1 cellular context compared by ENCODE assay signal in the genomic region with DNA sequence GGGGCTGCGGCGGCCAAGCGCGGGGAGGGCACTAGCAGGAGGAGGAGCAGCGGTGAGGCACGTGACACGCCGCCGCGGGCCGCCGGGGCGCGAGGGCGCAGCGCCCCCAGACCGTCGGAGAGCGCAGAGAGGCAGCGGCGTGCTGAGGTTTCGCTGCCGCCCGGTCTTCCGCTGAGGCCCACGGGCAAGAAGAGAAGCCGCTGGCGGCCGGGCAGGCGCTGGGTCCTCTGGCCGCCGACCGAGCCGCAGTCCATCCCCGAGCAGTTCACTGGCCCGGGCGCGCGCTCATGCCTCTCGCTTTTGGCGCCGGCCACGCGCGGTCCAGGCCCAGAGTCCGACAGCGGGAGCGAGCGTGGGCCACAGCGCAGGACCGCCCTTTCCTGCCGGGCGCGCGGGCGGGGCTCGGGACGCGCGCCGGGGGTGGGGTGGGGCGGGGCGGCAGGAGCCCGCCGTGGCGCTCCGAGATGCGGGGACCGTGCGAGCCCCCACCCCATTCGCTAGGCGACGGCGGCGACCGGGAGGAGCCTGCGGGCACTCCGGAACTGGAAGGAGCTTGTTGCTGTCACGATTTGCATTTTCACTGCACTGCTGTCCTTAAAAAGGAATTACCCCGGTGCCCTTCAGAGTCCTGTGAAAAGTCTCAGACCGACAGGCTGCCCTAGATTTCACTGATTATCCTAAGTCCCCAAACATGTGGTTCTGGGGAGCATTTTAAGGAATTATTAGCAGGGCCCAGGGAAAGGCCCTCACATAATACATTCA.
TF ChIP-seq lines count a peak whose summit lies in the region.

Gene MCUR1, minus strand, starts transcription at position 382 of the 762 bp plus-strand sequence. Its CDS starts 128 bp downstream, at position 254.

TF ChIP-seq in K562, 482 proteins besides CTCF, POLR2A, EP300 and RAD21 (continued from another document and continues in another):
- TF ChIP-seq FOXK2 (conservative IDR thresholded peaks at IDR 0.05 in 1 of 2, IDR thresholded peaks at IDR 0.05 in 1 of 2; ENCODE audit: low read depth in 2 of 2): peak; percentile 76 to 90
- 0 out of 4 replicates have a peak, but pooled peaks of 1 of the 2 experiments have one; percentile 28 for TF ChIP-seq FOXA3 (CRISPR knock-in tag; conservative IDR thresholded peaks at IDR 0.05 in 1 of 2, IDR thresholded peaks at IDR 0.05 in 1 of 2)
- peak; percentile 46 for TF ChIP-seq ZBTB7A (IDR thresholded peaks at IDR 0.05; ENCODE audit: borderline replicate concordance, control insufficient read depth, low read depth, low read length)
- peak; percentile 93 for TF ChIP-seq SMAD4 (CRISPR knock-in tag; conservative IDR thresholded peaks at IDR 0.05)
- no peak for TF ChIP-seq PRMT5 (CRISPR knock-in tag; IDR thresholded peaks at IDR 0.05)
- no peak; the same call in 1 of the 2 replicates for TF ChIP-seq TAF7 (tag; IDR thresholded peaks at IDR 0.05)
- no peak for TF ChIP-seq BRF2 (IDR thresholded peaks at IDR 0.05; ENCODE audit: borderline replicate concordance, insufficient read depth, insufficient read length)
- TF ChIP-seq CXXC5 (CRISPR knock-in tag; IDR thresholded peaks at IDR 0.05): peak; percentile 98
- TF ChIP-seq POLR3G (IDR thresholded peaks at IDR 0.05; ENCODE audit: extremely low read depth, insufficient read length, insufficient replicate concordance): no peak
- no peak for TF ChIP-seq DNMT1 (IDR thresholded peaks at IDR 0.05)
- TF ChIP-seq TEAD1 (CRISPR knock-in tag; IDR thresholded peaks at IDR 0.05): peak; percentile 40 to 69; a peak in 3 of 4 replicates
- TF ChIP-seq FOSL1 (tag; conservative IDR thresholded peaks at IDR 0.05): peak; percentile 44; the same call in 1 of the 2 replicates
- no peak for TF ChIP-seq NR2C1 (IDR thresholded peaks at IDR 0.05)
- no peak for TF ChIP-seq NR2C1 (tag; IDR thresholded peaks at IDR 0.05)
- TF ChIP-seq ZNF583 (CRISPR knock-in tag; IDR thresholded peaks at IDR 0.05): 0 out of 2 replicates have a peak, but pooled peaks have one; percentile 18
- TF ChIP-seq MEF2A (IDR thresholded peaks at IDR 0.05; ENCODE audit: control insufficient read depth, low read depth, low read length): no peak
- no peak; the same call in none of the 2 replicates for TF ChIP-seq SP1 (CRISPR knock-in tag; IDR thresholded peaks at IDR 0.05)
- 0 out of 2 replicates have a peak, but pooled peaks have one; percentile 28 for TF ChIP-seq ZNF830 (CRISPR knock-in tag; IDR thresholded peaks at IDR 0.05)
- peak; percentile 72 for TF ChIP-seq E2F3 (CRISPR knock-in tag; IDR thresholded peaks at IDR 0.05)
- TF ChIP-seq, protein P1, sequence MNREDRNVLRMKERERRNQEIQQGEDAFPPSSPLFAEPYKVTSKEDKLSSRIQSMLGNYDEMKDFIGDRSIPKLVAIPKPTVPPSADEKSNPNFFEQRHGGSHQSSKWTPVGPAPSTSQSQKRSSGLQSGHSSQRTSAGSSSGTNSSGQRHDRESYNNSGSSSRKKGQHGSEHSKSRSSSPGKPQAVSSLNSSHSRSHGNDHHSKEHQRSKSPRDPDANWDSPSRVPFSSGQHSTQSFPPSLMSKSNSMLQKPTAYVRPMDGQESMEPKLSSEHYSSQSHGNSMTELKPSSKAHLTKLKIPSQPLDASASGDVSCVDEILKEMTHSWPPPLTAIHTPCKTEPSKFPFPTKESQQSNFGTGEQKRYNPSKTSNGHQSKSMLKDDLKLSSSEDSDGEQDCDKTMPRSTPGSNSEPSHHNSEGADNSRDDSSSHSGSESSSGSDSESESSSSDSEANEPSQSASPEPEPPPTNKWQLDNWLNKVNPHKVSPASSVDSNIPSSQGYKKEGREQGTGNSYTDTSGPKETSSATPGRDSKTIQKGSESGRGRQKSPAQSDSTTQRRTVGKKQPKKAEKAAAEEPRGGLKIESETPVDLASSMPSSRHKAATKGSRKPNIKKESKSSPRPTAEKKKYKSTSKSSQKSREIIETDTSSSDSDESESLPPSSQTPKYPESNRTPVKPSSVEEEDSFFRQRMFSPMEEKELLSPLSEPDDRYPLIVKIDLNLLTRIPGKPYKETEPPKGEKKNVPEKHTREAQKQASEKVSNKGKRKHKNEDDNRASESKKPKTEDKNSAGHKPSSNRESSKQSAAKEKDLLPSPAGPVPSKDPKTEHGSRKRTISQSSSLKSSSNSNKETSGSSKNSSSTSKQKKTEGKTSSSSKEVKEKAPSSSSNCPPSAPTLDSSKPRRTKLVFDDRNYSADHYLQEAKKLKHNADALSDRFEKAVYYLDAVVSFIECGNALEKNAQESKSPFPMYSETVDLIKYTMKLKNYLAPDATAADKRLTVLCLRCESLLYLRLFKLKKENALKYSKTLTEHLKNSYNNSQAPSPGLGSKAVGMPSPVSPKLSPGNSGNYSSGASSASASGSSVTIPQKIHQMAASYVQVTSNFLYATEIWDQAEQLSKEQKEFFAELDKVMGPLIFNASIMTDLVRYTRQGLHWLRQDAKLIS (CRISPR knock-in tag; IDR thresholded peaks at IDR 0.05): peak; percentile 80; the same call in 1 of the 2 replicates
- peak; percentile 13; the same call in 1 of the 2 replicates for TF ChIP-seq ZBTB43 (CRISPR knock-in tag; IDR thresholded peaks at IDR 0.05)
- peak; percentile 22; the same call in 1 of the 2 replicates for TF ChIP-seq FOXK1 (CRISPR knock-in tag; IDR thresholded peaks at IDR 0.05; ENCODE audit: borderline replicate concordance)
- peak; percentile 88 for TF ChIP-seq RBBP5 (IDR thresholded peaks at IDR 0.05; ENCODE audit: borderline replicate concordance, insufficient read depth, low read length, poor library complexity, severe bottlenecking)
- no peak for TF ChIP-seq ARID2 (IDR thresholded peaks at IDR 0.05)
- TF ChIP-seq SRSF9 (IDR thresholded peaks at IDR 0.05; ENCODE audit: borderline replicate concordance, low read depth, low read length): no peak
- TF ChIP-seq MYC (IDR thresholded peaks at IDR 0.05; ENCODE audit: low read depth, low read length): peak; percentile 93
- no peak for TF ChIP-seq MYC (CRISPR knock-in tag; IDR thresholded peaks at IDR 0.05; ENCODE audit: borderline replicate concordance, low read depth)
- no peak for TF ChIP-seq HNRNPK (IDR thresholded peaks at IDR 0.05; ENCODE audit: low read depth, low read length, poor library complexity, severe bottlenecking)
- TF ChIP-seq YY1 (IDR thresholded peaks at IDR 0.05; ENCODE audit: borderline replicate concordance in 1 of 3, control insufficient read depth in 1 of 3, extremely low read depth in 1 of 3, insufficient read depth in 3 of 3, insufficient read length in 1 of 3, insufficient replicate concordance in 2 of 3, low read depth in 1 of 3, low read length in 2 of 3): no peak
- TF ChIP-seq SUPT5H (IDR thresholded peaks at IDR 0.05): peak; percentile 86
- no peak for TF ChIP-seq NFIC (IDR thresholded peaks at IDR 0.05)
- peak; percentile 44 for TF ChIP-seq NELFE (IDR thresholded peaks at IDR 0.05; ENCODE audit: insufficient read depth, insufficient read length)
- TF ChIP-seq FUS (optimal IDR thresholded peaks at IDR 0.05; ENCODE audit: low read depth, low read length): peak; percentile 63
- no peak for TF ChIP-seq PHTF2 (CRISPR knock-in tag; IDR thresholded peaks at IDR 0.05)
- TF ChIP-seq USF1 (CRISPR knock-in tag; IDR thresholded peaks at IDR 0.05): peak; percentile 93
- TF ChIP-seq SETDB1 (IDR thresholded peaks at IDR 0.05; ENCODE audit: low read length): peak; percentile 87
- TF ChIP-seq E2F5 (CRISPR knock-in tag; IDR thresholded peaks at IDR 0.05): peak; percentile 55; the same call in 1 of the 2 replicates
- TF ChIP-seq KDM5B (IDR thresholded peaks at IDR 0.05; ENCODE audit: insufficient replicate concordance, low read depth, low read length): peak; percentile 77
- TF ChIP-seq, protein P2, sequence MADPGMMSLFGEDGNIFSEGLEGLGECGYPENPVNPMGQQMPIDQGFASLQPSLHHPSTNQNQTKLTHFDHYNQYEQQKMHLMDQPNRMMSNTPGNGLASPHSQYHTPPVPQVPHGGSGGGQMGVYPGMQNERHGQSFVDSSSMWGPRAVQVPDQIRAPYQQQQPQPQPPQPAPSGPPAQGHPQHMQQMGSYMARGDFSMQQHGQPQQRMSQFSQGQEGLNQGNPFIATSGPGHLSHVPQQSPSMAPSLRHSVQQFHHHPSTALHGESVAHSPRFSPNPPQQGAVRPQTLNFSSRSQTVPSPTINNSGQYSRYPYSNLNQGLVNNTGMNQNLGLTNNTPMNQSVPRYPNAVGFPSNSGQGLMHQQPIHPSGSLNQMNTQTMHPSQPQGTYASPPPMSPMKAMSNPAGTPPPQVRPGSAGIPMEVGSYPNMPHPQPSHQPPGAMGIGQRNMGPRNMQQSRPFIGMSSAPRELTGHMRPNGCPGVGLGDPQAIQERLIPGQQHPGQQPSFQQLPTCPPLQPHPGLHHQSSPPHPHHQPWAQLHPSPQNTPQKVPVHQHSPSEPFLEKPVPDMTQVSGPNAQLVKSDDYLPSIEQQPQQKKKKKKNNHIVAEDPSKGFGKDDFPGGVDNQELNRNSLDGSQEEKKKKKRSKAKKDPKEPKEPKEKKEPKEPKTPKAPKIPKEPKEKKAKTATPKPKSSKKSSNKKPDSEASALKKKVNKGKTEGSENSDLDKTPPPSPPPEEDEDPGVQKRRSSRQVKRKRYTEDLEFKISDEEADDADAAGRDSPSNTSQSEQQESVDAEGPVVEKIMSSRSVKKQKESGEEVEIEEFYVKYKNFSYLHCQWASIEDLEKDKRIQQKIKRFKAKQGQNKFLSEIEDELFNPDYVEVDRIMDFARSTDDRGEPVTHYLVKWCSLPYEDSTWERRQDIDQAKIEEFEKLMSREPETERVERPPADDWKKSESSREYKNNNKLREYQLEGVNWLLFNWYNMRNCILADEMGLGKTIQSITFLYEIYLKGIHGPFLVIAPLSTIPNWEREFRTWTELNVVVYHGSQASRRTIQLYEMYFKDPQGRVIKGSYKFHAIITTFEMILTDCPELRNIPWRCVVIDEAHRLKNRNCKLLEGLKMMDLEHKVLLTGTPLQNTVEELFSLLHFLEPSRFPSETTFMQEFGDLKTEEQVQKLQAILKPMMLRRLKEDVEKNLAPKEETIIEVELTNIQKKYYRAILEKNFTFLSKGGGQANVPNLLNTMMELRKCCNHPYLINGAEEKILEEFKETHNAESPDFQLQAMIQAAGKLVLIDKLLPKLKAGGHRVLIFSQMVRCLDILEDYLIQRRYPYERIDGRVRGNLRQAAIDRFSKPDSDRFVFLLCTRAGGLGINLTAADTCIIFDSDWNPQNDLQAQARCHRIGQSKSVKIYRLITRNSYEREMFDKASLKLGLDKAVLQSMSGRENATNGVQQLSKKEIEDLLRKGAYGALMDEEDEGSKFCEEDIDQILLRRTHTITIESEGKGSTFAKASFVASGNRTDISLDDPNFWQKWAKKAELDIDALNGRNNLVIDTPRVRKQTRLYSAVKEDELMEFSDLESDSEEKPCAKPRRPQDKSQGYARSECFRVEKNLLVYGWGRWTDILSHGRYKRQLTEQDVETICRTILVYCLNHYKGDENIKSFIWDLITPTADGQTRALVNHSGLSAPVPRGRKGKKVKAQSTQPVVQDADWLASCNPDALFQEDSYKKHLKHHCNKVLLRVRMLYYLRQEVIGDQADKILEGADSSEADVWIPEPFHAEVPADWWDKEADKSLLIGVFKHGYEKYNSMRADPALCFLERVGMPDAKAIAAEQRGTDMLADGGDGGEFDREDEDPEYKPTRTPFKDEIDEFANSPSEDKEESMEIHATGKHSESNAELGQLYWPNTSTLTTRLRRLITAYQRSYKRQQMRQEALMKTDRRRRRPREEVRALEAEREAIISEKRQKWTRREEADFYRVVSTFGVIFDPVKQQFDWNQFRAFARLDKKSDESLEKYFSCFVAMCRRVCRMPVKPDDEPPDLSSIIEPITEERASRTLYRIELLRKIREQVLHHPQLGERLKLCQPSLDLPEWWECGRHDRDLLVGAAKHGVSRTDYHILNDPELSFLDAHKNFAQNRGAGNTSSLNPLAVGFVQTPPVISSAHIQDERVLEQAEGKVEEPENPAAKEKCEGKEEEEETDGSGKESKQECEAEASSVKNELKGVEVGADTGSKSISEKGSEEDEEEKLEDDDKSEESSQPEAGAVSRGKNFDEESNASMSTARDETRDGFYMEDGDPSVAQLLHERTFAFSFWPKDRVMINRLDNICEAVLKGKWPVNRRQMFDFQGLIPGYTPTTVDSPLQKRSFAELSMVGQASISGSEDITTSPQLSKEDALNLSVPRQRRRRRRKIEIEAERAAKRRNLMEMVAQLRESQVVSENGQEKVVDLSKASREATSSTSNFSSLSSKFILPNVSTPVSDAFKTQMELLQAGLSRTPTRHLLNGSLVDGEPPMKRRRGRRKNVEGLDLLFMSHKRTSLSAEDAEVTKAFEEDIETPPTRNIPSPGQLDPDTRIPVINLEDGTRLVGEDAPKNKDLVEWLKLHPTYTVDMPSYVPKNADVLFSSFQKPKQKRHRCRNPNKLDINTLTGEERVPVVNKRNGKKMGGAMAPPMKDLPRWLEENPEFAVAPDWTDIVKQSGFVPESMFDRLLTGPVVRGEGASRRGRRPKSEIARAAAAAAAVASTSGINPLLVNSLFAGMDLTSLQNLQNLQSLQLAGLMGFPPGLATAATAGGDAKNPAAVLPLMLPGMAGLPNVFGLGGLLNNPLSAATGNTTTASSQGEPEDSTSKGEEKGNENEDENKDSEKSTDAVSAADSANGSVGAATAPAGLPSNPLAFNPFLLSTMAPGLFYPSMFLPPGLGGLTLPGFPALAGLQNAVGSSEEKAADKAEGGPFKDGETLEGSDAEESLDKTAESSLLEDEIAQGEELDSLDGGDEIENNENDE (IDR thresholded peaks at IDR 0.05; ENCODE audit: low read depth, low read length): no peak
